Comparison of ENCODE assay signal across 8 cellular contexts in genomic region chr7:123747089-123747488, GRCh38. TPM values are rescaled to one million over a fixed set of nuclear protein-coding genes. Genes with fewer than 3 reads are reported as not detected.
A peak's percentile ranks its signal among the peaks of the same experiment; 100 is the strongest.
DNase-seq lines count a peak whose midpoint lies in the region; ATAC-seq and TF ChIP-seq lines count a peak whose summit lies in the region.

No MANE protein-coding gene starts in this region.

- CTCF ChIA-PET in CD8-positive, alpha-beta memory T cell (lab: Charles Lee): interaction anchor here (0.7 kb wide), 1 partner anchor 23 kb away, joined by 3 read pairs; no protein-coding TSS in a partner anchor

- H3K27me3 ChIP-seq in CD8-positive, alpha-beta memory T cell (ENCODE audit: insufficient read depth, low read length, poor library complexity, severe bottlenecking): no peaks in the 10 kb centered on the region
- H3K27me3 ChIP-seq in duodenal mucosa (ENCODE audit: control insufficient read depth in 1 of 2, insufficient read depth in 2 of 2, low read length in 2 of 2) (no peaks in the 10 kb centered on the region), neuron (ENCODE audit: insufficient read depth, low read length) (no peaks in the 10 kb centered on the region)

- no peaks in the 10 kb centered on the region for H3K36me3 ChIP-seq in CD8-positive, alpha-beta memory T cell (ENCODE audit: insufficient read depth, low read length)
- no peaks in the 10 kb centered on the region for H3K36me3 ChIP-seq in duodenal mucosa (ENCODE audit: control insufficient read depth in 1 of 2, insufficient read depth in 2 of 2, low read length in 2 of 2)
- no peaks in the 10 kb centered on the region for H3K36me3 ChIP-seq in neuron (ENCODE audit: insufficient read depth, low read length)

- no peak for TF ChIP-seq POLR2A in NB4 (IDR thresholded peaks at IDR 0.05; ENCODE audit: extremely low read depth, insufficient read length)

- peak overlapping the region; percentile 87 for H3K27ac ChIP-seq in CD8-positive, alpha-beta memory T cell (ENCODE audit: low read depth, low read length)
- peak overlapping the region; percentile 98 for H3K27ac ChIP-seq in duodenal mucosa (ENCODE audit: low read depth, low read length)

- H3K27me3 Mint-ChIP-seq in CD8-positive, alpha-beta memory T cell: no peaks in the 10 kb centered on the region

- no peaks in the 10 kb centered on the region for H3K9me3 ChIP-seq in CD8-positive, alpha-beta memory T cell (ENCODE audit: low read length)
- no peaks in the 10 kb centered on the region for H3K9me3 ChIP-seq in duodenal mucosa (ENCODE audit: control insufficient read depth in 1 of 2, low read length in 2 of 2)
- no peaks in the 10 kb centered on the region for H3K9me3 ChIP-seq in neuron (ENCODE audit: low read length)

- H2AFZ ChIP-seq in neuron (ENCODE audit: low read depth, low read length): no peak overlapping the region

- ATAC-seq in GM21367 (IDR thresholded peaks at IDR 0.05; ENCODE audit: unreplicated experiment) (no peak), HG02642 (IDR thresholded peaks at IDR 0.05; ENCODE audit: poor library complexity, unreplicated experiment) (no peak), HG02763 (IDR thresholded peaks at IDR 0.05; ENCODE audit: unreplicated experiment) (no peak)

- peak overlapping the region in 6 of 8 donors; percentile 89 to 95 (median 92) for H3K27ac Mint-ChIP-seq in CD8-positive, alpha-beta memory T cell

- H3K4me3 ChIP-seq in CD8-positive, alpha-beta memory T cell (ENCODE audit: low read length): peak overlapping the region; percentile 85
- H3K4me3 ChIP-seq in NB4 (ENCODE audit: low read depth, low read length) (peak overlapping the region; percentile 82), duodenal mucosa (ENCODE audit: low read depth in 1 of 2, low read length in 2 of 2) (peak overlapping the region; percentile 87 to 90), neuron (ENCODE audit: low read length) (peak overlapping the region; percentile 89)

- peak overlapping the region; percentile 76 to 92 for H3K9ac ChIP-seq in duodenal mucosa (ENCODE audit: low read depth in 1 of 2, low read length in 2 of 2)

- H3K4me3 Mint-ChIP-seq in CD8-positive, alpha-beta memory T cell: peak overlapping the region; percentile 88 to 99 (median 95)

- TF ChIP-seq CTCF in NB4 (IDR thresholded peaks at IDR 0.05; ENCODE audit: low read depth, low read length): no peak

- peaks cover 0 to 15% (median 0%) of the 10 kb centered on the region in 3 donors for H3K36me3 Mint-ChIP-seq in CD8-positive, alpha-beta memory T cell

- POLR2A ChIA-PET in CD8-positive, alpha-beta memory T cell (lab: Charles Lee): no interaction called here

- DNase-seq in CD8-positive, alpha-beta memory T cell: no peak
- peak; percentile 27 for DNase-seq in NB4 (ENCODE audit: low read depth)
- DNase-seq in NCI-H774 (lab: John Stamatoyannopoulos, UW): no peak

- no peaks in the 10 kb centered on the region for H3K9me3 Mint-ChIP-seq in CD8-positive, alpha-beta memory T cell

- peaks cover 64 to 84% (median 83%) of the 10 kb centered on the region in 3 donors for H3K4me1 Mint-ChIP-seq in CD8-positive, alpha-beta memory T cell

- H3K4me1 ChIP-seq in CD8-positive, alpha-beta memory T cell (ENCODE audit: insufficient read depth, low read length): peaks cover 38% of the 10 kb centered on the region
- H3K4me1 ChIP-seq in duodenal mucosa (ENCODE audit: control insufficient read depth in 1 of 2, insufficient read depth in 2 of 2, low read length in 2 of 2) (peaks cover 34 to 44% of the 10 kb centered on the region in 2 donors), neuron (ENCODE audit: insufficient read depth, low read length) (peaks cover 27% of the 10 kb centered on the region)

RNA-seq across cellular contexts. Expression of gene WASL, which starts 1.7 kb away (rescaled TPM):
- total RNA-seq in CD8-positive, alpha-beta memory T cell: 1 to 10 TPM; 7.3 to 7.4 TPM
- 2.8 TPM for polyA plus RNA-seq in CD8-positive, alpha-beta memory T cell
